In the genomic region with DNA sequence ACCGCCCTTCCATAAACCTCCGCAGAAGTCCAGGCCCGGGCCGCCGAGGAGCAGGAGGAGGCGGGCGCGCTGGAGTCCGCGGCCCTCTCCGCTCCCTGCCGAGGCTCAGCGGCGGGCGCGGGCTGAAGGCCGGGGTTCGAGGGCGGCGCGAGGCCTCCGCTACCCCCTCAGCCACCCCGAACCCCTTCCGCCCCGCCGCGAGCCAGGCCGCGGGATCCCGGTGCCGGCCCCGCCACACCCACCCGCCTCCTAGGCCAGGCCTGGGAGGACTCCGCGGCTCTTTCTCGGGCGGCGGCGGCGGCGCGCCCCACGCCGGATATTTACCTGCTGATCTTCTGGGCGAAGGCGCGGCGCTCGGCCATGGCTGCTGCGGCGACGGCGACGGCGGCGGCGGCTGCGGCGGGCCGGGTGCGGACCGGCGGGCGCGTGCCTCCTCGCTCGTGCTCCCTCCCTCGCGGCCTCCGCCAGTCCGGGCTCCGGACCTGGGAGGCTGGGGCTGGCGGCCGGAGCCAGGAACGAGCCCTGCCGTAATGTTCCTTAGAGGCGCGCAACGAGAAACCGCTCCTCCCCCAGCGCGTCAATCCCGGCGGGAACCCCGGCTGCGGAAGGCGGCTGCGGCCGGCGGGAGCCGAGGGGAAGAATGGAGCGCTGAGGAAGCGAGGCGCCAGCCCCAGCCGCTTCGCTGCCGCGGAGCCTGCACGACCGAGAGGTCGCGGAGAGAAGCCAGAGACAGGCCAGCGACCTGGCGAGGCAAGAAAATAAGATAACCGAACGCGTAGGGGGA, we compare ENCODE assay signal across 8 cellular contexts. TPM values are rescaled to one million over a fixed set of nuclear protein-coding genes. Genes with fewer than 3 reads are reported as not detected.
A peak's percentile ranks its signal among the peaks of the same experiment; 100 is the strongest.
DNase-seq lines count a peak whose midpoint lies in the region; ATAC-seq, FAIRE-seq and TF ChIP-seq lines count a peak whose summit lies in the region.

Gene DOCK7 (minus strand): TSS at position 484 of the 784 bp plus-strand sequence. CDS start 122 bp downstream, at position 362.

- peak; percentile 87 to 93 (median 88) for ATAC-seq in heart right ventricle

- intact Hi-C loops in heart right ventricle (cut with DNase I) (no loop called here), vagina (cut with DNase I) (no loop called here)

- H4K20me1 ChIP-seq in MM.1S (ENCODE audit: insufficient read depth, low read length), result no peaks in the 10 kb centered on the region

- 0 to 1% methylated on average over 104 to 107 of the region's 107 CpGs for WGBS in heart right ventricle, 2 donors

- H3F3A ChIP-seq in MM.1S (ENCODE audit: insufficient read depth, low read length), result no peaks in the 10 kb centered on the region

- H3K4me3 ChIP-seq in HEK293 (ENCODE audit: low read depth, low read length) (peak within 1 kb of the TSS; percentile 71), MM.1S (ENCODE audit: low read length) (peak within 1 kb of the TSS; percentile 93), heart right ventricle (peak within 1 kb of the TSS; percentile 75 to 90 (median 82)), parathyroid adenoma (ENCODE audit: low read depth, low read length) (peak within 1 kb of the TSS; percentile 84), vagina (peak within 1 kb of the TSS; percentile 78 to 93)

- H3K27ac ChIP-seq in HEK293 (ENCODE audit: extremely low read depth, low read depth, low read length) (peak within 1 kb of the TSS; percentile 84), MM.1S (ENCODE audit: low read length) (no peak within 1 kb of the TSS), heart right ventricle (peak within 1 kb of the TSS; percentile 47 to 91 (median 82)), parathyroid adenoma (peak within 1 kb of the TSS; percentile 51), vagina (peak within 1 kb of the TSS; percentile 83)

- DNase-seq in GM12891 (ENCODE audit: insufficient read length, low spot score) (peak; percentile 70), MM.1S (peak; percentile 66), SW 1271 (lab: John Stamatoyannopoulos, UW) (peak; percentile 32 to 66), amygdala (lab: John Stamatoyannopoulos, UW) (peak in 49 of 56 donors; percentile 13 to 77 (median 48)), heart right ventricle (peak; percentile 75 to 83), vagina (ENCODE audit: extremely low spot score in 2 of 2) (no peak)

- TF ChIP-seq POLR2A in GM12891 (IDR thresholded peaks at IDR 0.05; ENCODE audit: low read depth, low read length), result no peak
- TF ChIP-seq POLR2A in vagina (IDR thresholded peaks at IDR 0.05), result peak in 1 of 2 donors; percentile 15

- H3K79me2 ChIP-seq in MM.1S (ENCODE audit: low read length) (0 out of 2 replicates have a peak, but pooled peaks cover 5% of the 10 kb centered on the region), parathyroid adenoma (peaks cover 9% of the 10 kb centered on the region)

- H3K27me3 ChIP-seq in MM.1S (replicated peaks; ENCODE audit: insufficient read depth, low read length) (no peaks in the 10 kb centered on the region), heart right ventricle (peaks cover 0 to 5% (median 0%) of the 10 kb centered on the region in 7 donors), parathyroid adenoma (ENCODE audit: control insufficient read depth, insufficient read depth, low read length) (no peaks in the 10 kb centered on the region), vagina (no peaks in the 10 kb centered on the region)

- CTCF ChIA-PET in HEK293 (lab: Yijun Ruan, JAX), result interaction anchor here (1.0 kb wide), 1 partner anchor 158 kb away, joined by 4 read pairs; no protein-coding TSS in a partner anchor

- POLR2A ChIA-PET in HEK293 (lab: Yijun Ruan, JAX), result no interaction called here

- no peaks in the 10 kb centered on the region; a peak in 1 of 3 replicates for H3K36me3 ChIP-seq in HEK293 (ENCODE audit: control insufficient read depth in 2 of 2, insufficient read depth in 1 of 2, low read length in 2 of 2)
- no peaks in the 10 kb centered on the region for H3K36me3 ChIP-seq in MM.1S (replicated peaks; ENCODE audit: insufficient read depth, low read length)
- no peaks in the 10 kb centered on the region for H3K36me3 ChIP-seq in heart right ventricle
- H3K36me3 ChIP-seq in parathyroid adenoma (ENCODE audit: control insufficient read depth, insufficient read depth, low read length), result no peaks in the 10 kb centered on the region
- H3K36me3 ChIP-seq in vagina, result no peaks in the 10 kb centered on the region

- H3K4me2 ChIP-seq in MM.1S (ENCODE audit: low read depth, low read length) (peak within 1 kb of the TSS; percentile 97), parathyroid adenoma (ENCODE audit: low read length) (peak within 1 kb of the TSS; percentile 89)

- H3K9ac ChIP-seq in MM.1S (ENCODE audit: low read length) (peak within 1 kb of the TSS; percentile 59; the same call in 1 of the 2 replicates), parathyroid adenoma (peak within 1 kb of the TSS; percentile 28)

- H3K4me1 ChIP-seq in HEK293 (ENCODE audit: control insufficient read depth, insufficient read depth, low read length) (peaks cover 10% of the 10 kb centered on the region; the same call in 1 of the 2 replicates), MM.1S (ENCODE audit: low read length) (no peaks in the 10 kb centered on the region), heart right ventricle (peaks cover 5 to 58% (median 27%) of the 10 kb centered on the region in 9 donors), parathyroid adenoma (peaks cover 2% of the 10 kb centered on the region), vagina (peaks cover 57% of the 10 kb centered on the region)

- FAIRE-seq in GM12891 (lab: Jason Lieb, UNC), result peak; percentile 23

- H3K9me2 ChIP-seq in MM.1S (replicated peaks; ENCODE audit: insufficient read depth, low read length), result no peaks in the 10 kb centered on the region

- TF ChIP-seq CTCF in HEK293 (tag by site-specific recombination; IDR thresholded peaks at IDR 0.05) (no peak; the same call in 1 of the 2 replicates), MM.1S (IDR thresholded peaks at IDR 0.05; ENCODE audit: low read length) (no peak), heart right ventricle (IDR thresholded peaks at IDR 0.05) (no peak), parathyroid adenoma (IDR thresholded peaks at IDR 0.05) (no peak), vagina (IDR thresholded peaks at IDR 0.05) (no peak)

- H2AFZ ChIP-seq in MM.1S (ENCODE audit: low read length) (peak within 1 kb of the TSS; percentile 98), parathyroid adenoma (peak within 1 kb of the TSS; percentile 93)

- H3K9me3 ChIP-seq in HEK293 (ENCODE audit: control insufficient read depth, insufficient read depth, low read depth, low read length) (no peaks in the 10 kb centered on the region), MM.1S (replicated peaks; ENCODE audit: insufficient read depth, low read length) (no peaks in the 10 kb centered on the region), heart right ventricle (no peaks in the 10 kb centered on the region), parathyroid adenoma (ENCODE audit: control insufficient read depth, low read length) (no peaks in the 10 kb centered on the region), vagina (no peaks in the 10 kb centered on the region)

TF ChIP-seq in GM12891, 5 proteins besides CTCF, POLR2A, EP300 and RAD21:
- TF ChIP-seq POU2F2 (IDR thresholded peaks at IDR 0.05; ENCODE audit: low read depth, low read length), result no peak
- TF ChIP-seq PAX5 (IDR thresholded peaks at IDR 0.05; ENCODE audit: insufficient read depth, low read length, severe bottlenecking), result no peak
- no peak for TF ChIP-seq SPI1 (IDR thresholded peaks at IDR 0.05; ENCODE audit: low read depth, low read length)

TF ChIP-seq in HEK293, 187 proteins besides CTCF, POLR2A, EP300 and RAD21 (continues in another document):
- TF ChIP-seq SCRT2 (tag by site-specific recombination; IDR thresholded peaks at IDR 0.05), result 0 out of 2 replicates have a peak, but pooled peaks have one; percentile 35
- no peak for TF ChIP-seq ZNF140 (tag by site-specific recombination; IDR thresholded peaks at IDR 0.05)
- no peak for TF ChIP-seq ZNF423 (tag by site-specific recombination; IDR thresholded peaks at IDR 0.05)
- 0 out of 2 replicates have a peak, but pooled peaks have one; percentile 12 for TF ChIP-seq SP2 (tag by site-specific recombination; IDR thresholded peaks at IDR 0.05)
- TF ChIP-seq, protein P1, sequence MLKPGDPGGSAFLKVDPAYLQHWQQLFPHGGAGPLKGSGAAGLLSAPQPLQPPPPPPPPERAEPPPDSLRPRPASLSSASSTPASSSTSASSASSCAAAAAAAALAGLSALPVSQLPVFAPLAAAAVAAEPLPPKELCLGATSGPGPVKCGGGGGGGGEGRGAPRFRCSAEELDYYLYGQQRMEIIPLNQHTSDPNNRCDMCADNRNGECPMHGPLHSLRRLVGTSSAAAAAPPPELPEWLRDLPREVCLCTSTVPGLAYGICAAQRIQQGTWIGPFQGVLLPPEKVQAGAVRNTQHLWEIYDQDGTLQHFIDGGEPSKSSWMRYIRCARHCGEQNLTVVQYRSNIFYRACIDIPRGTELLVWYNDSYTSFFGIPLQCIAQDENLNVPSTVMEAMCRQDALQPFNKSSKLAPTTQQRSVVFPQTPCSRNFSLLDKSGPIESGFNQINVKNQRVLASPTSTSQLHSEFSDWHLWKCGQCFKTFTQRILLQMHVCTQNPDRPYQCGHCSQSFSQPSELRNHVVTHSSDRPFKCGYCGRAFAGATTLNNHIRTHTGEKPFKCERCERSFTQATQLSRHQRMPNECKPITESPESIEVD (tag by site-specific recombination; IDR thresholded peaks at IDR 0.05), result no peak
- TF ChIP-seq ZNF707 (tag by site-specific recombination; IDR thresholded peaks at IDR 0.05), result no peak
- no peak for TF ChIP-seq ZNF610 (tag by site-specific recombination; IDR thresholded peaks at IDR 0.05; ENCODE audit: borderline replicate concordance)

RNA-seq across cellular contexts. Expression of gene DOCK7, which starts in this region (rescaled TPM):
- 11.6 TPM for polyA plus RNA-seq in GM12891 (2012; ENCODE audit: low read depth, missing spikeins)
- 10 to 100 TPM in 7 of 10 donors, 1 to 10 TPM in 3; 8.6 to 17.1 (median 11.4) TPM for total RNA-seq in heart right ventricle
- 1 to 10 TPM; 3.5 to 5.0 TPM for polyA plus RNA-seq in heart right ventricle
- 34.1 TPM for total RNA-seq in vagina

Comparison
In these comparisons a context has a peak if more than half of its experiments do, and no peak if none do; other contexts are left out.
1. DNase-seq: peak in GM12891 (single experiment), MM.1S (single experiment), SW 1271 (2 of 2), amygdala (49 of 56) and heart right ventricle (2 of 2); none in vagina (0 of 2).
2. Peak in every context shown above with its lines, with median percentiles within 50 percentile points of each other: H3K4me3 ChIP-seq.